Comparison of ENCODE assay signal across 9 cellular contexts in genomic region chr1:149888160-149888998, GRCh38. TPM values are rescaled to one million over a fixed set of nuclear protein-coding genes. Genes with fewer than 3 reads are reported as not detected.
DNase-seq lines count a peak whose midpoint lies in the region; ATAC-seq and TF ChIP-seq lines count a peak whose summit lies in the region.
"Had no signal": no experiment of that assay in that cellular context is flagged by ENCODE, and none has a peak within 500 bp of the region (broad histone marks: within the 10 kb centered on the region; RNA-seq: fewer than 3 reads in every experiment).

No MANE protein-coding gene starts in this region.

- POLR2A ChIA-PET in BJ (lab: Charles Lee) = interaction anchor here (0.9 to 2.8 kb wide), 8 partner anchors 11 to 299 kb away, joined by 3 to 16 read pairs (median 4); partner anchors contain the start of gene BOLA1

- no peak overlapping the region for H3K4me3 Mint-ChIP-seq in endothelial cell (ENCODE audit: unreplicated experiment)
- H3K4me3 Mint-ChIP-seq: T-helper 1 cell treated with Interleukin-12 subunit alpha and Interleukin-12 subunit beta and Interleukin-4 antibody, amounts not matched to agents 30 μg/mL and 1 μg/mL, for 36 hours had no signal

- no peaks in the 10 kb centered on the region for H3K36me3 Mint-ChIP-seq in endothelial cell (ENCODE audit: low read depth, unreplicated experiment)

- no peaks in the 10 kb centered on the region for H3K4me1 Mint-ChIP-seq in endothelial cell (ENCODE audit: unreplicated experiment)

- TF ChIP-seq CTCF in BJ (IDR thresholded peaks at IDR 0.05; ENCODE audit: insufficient read depth, low read depth, low read length) = peak; percentile 74
- peak; percentile 66 for TF ChIP-seq CTCF in endothelial cell (IDR thresholded peaks at IDR 0.05; ENCODE audit: unreplicated experiment)

- DNase-seq in BJ (ENCODE audit: low read depth) (peak; percentile 51), HS-27A (ENCODE audit: low read depth) (peak; percentile 88), NOMO-1 (lab: John Stamatoyannopoulos, UW; ENCODE audit: unreplicated experiment in 2 of 2) (peak; percentile 80 to 95), endothelial cell (ENCODE audit: low spot score) (peak; percentile 76), middle frontal gyrus (ENCODE audit: extremely low spot score, low spot score) (peak; percentile 55)
- peak; percentile 24 to 50 for DNase-seq in activated CD8-positive, alpha-beta memory T cell treated with anti-CD3 and anti-CD28 coated beads for 4 hours (ENCODE audit: low read depth in 2 of 2)
- DNase-seq in stimulated activated CD8-positive, alpha-beta memory T cell treated with anti-CD3 and anti-CD28 coated beads, Interleukin-15, amount 100 ng/mL, for 48 hours (ENCODE audit: low read depth in 2 of 2) = peak; percentile 75 to 78

- H3K27me3 Mint-ChIP-seq in endothelial cell (ENCODE audit: unreplicated experiment) = no peaks in the 10 kb centered on the region

- H3K27ac Mint-ChIP-seq in endothelial cell (ENCODE audit: unreplicated experiment) = no peak overlapping the region
- H3K27ac Mint-ChIP-seq: T-helper 1 cell treated with Interleukin-12 subunit alpha and Interleukin-12 subunit beta and Interleukin-4 antibody, amounts not matched to agents 30 μg/mL and 1 μg/mL, for 36 hours had no signal

- no peaks in the 10 kb centered on the region for H3K27me3 ChIP-seq in BJ (ENCODE audit: control insufficient read depth, insufficient read depth, low read length)

- peak; percentile 29 for ATAC-seq in GM19395 (IDR thresholded peaks at IDR 0.05; ENCODE audit: unreplicated experiment)

- no peaks in the 10 kb centered on the region for H3K36me3 ChIP-seq in BJ (ENCODE audit: control insufficient read depth, insufficient read depth, low read length)

- peak overlapping the region; percentile 49 for H3K4me3 ChIP-seq in BJ (ENCODE audit: low read depth, low read length)

- CTCF ChIA-PET in BJ (lab: Yijun Ruan, JAX) = interaction anchor here (0.6 to 1.8 kb wide), 13 partner anchors 12 to 1132 kb away, joined by 3 to 6 read pairs (median 4); partner anchors contain the start of gene SF3B4

- H3K9me3 Mint-ChIP-seq in endothelial cell (ENCODE audit: unreplicated experiment) = no peaks in the 10 kb centered on the region
- H3K9me3 Mint-ChIP-seq: T-helper 1 cell treated with Interleukin-12 subunit alpha and Interleukin-12 subunit beta and Interleukin-4 antibody, amounts not matched to agents 30 μg/mL and 1 μg/mL, for 36 hours had no signal

RNA-seq across cellular contexts. Expression of gene BOLA1, which starts 11.0 kb away (rescaled TPM):
- 15.1 and 21.0 TPM in 2 replicates for polyA plus RNA-seq in BJ (2011; rRNA removed)
- polyA minus RNA-seq in BJ (2011; rRNA and poly(A)+ RNA removed) = 1.5 and 1.6 TPM in 2 replicates
- total RNA-seq in endothelial cell (ENCODE audit: unreplicated experiment) = 7.7 TPM

RNA-seq across cellular contexts. Expression of gene SV2A, which starts 29.3 kb away (rescaled TPM):
- polyA plus RNA-seq in BJ (2011; rRNA removed) = 21.2 and 25.4 TPM in 2 replicates
- 26.5 and 40.9 TPM in 2 replicates for polyA minus RNA-seq in BJ (2011; rRNA and poly(A)+ RNA removed)
- total RNA-seq in endothelial cell (ENCODE audit: unreplicated experiment) = 12.7 TPM

RNA-seq across cellular contexts. Expression of gene SF3B4, which starts 39.2 kb away (rescaled TPM):
- 37.8 and 37.9 TPM in 2 replicates for polyA plus RNA-seq in BJ (2011; rRNA removed)
- 30.3 and 39.3 TPM in 2 replicates for polyA minus RNA-seq in BJ (2011; rRNA and poly(A)+ RNA removed)
- total RNA-seq in endothelial cell (ENCODE audit: unreplicated experiment) = 108 TPM

RNA-seq across cellular contexts. Expression of gene MTMR11, which starts 48.3 kb away (rescaled TPM):
- polyA plus RNA-seq in BJ (2011; rRNA removed) = 14.3 and 14.5 TPM in 2 replicates
- 12.2 and 17.1 TPM in 2 replicates for polyA minus RNA-seq in BJ (2011; rRNA and poly(A)+ RNA removed)
- 10.3 TPM for total RNA-seq in endothelial cell (ENCODE audit: unreplicated experiment)

Comparison
In these comparisons a context has a peak if more than half of its experiments do, and no peak if none do; other contexts are left out.
1. Peak in every context shown above with its lines: DNase-seq, ATAC-seq and H3K4me3 ChIP-seq.
2. DNase-seq: peak in every context shown above with its lines; median percentile 88 in HS-27A; 88 in NOMO-1; 76 in stimulated activated CD8-positive, alpha-beta memory T cell treated with anti-CD3 and anti-CD28 coated beads, Interleukin-15, amount 100 ng/mL, for 48 hours; 76 in endothelial cell; 55 in middle frontal gyrus; 51 in BJ; 37 in activated CD8-positive, alpha-beta memory T cell treated with anti-CD3 and anti-CD28 coated beads for 4 hours.